11 cellular contexts compared by ENCODE assay signal in the genomic region with DNA sequence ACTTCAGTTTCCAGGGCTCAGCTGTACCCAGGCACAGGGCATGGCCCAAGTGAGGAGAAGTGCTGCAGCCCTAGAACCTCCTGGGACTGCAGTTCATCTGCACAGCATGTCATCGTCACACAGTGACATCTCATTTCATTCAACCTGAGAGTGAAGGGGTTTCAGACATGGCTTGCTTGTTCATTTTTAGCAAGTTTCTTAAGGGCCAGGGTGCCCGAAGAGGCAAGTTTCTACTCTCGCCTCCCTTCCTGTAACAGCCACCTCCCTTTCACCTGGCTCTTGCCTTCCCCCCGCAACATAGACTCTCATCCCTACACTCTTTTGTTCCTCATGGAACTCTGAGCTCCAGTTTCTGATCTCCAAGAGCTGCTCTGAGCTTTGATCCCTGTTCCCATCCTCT.
DNase-seq lines count a peak whose midpoint lies in the region; ATAC-seq lines count a peak whose summit lies in the region.
"Had no signal": no experiment of that assay in that cellular context is flagged by ENCODE, and none has a peak within 500 bp of the region (broad histone marks: within the 10 kb centered on the region; RNA-seq: fewer than 3 reads in every experiment).

No MANE protein-coding gene starts in this region.

- ATAC-seq in GM18498 (IDR thresholded peaks at IDR 0.05; ENCODE audit: unreplicated experiment) (peak; percentile 83), GM19397 (IDR thresholded peaks at IDR 0.05; ENCODE audit: unreplicated experiment) (peak; percentile 54), HG02870 (IDR thresholded peaks at IDR 0.05; ENCODE audit: unreplicated experiment) (peak; percentile 84), HG03571 (IDR thresholded peaks at IDR 0.05; ENCODE audit: unreplicated experiment) (peak; percentile 59), esophagus mucosa (no peak)
- ATAC-seq: T-cell had no signal

- DNase-seq in NCI-H2227 (lab: John Stamatoyannopoulos, UW; ENCODE audit: unreplicated experiment) (no peak), occipital lobe (lab: John Stamatoyannopoulos, UW) (no peak), T-helper 9 cell (no peak)
- DNase-seq: stimulated activated CD4-positive, alpha-beta T cell treated with anti-CD3 and anti-CD28 coated beads, Interleukin-4, amount 100 ng/mL, for 24 hours; T-cell; testis had no signal
